ENCODE assay signal across 8 cellular contexts in genomic region chr3:39447637-39448483, GRCh38. TPM values are rescaled to one million over a fixed set of nuclear protein-coding genes. Genes with fewer than 3 reads are reported as not detected.
DNase-seq lines count a peak whose midpoint lies in the region; ATAC-seq, FAIRE-seq and TF ChIP-seq lines count a peak whose summit lies in the region.

No MANE protein-coding gene starts in this region.

- H3K9me3 ChIP-seq in neural progenitor cell (ENCODE audit: low read depth), result no peaks in the 10 kb centered on the region
- H3K9me3 ChIP-seq in testis, result no peaks in the 10 kb centered on the region

- TF ChIP-seq CTCF in neural progenitor cell (IDR thresholded peaks at IDR 0.05), result peak; percentile 90
- peak; percentile 55 to 90 (median 78) for TF ChIP-seq CTCF in testis (IDR thresholded peaks at IDR 0.05)

- intact Hi-C loops in testis (cut with DNase I; ENCODE audit: low total_unique reads), result no loop called here

- peaks cover 6% of the 10 kb centered on the region for H3K27me3 ChIP-seq in neural progenitor cell
- no peaks in the 10 kb centered on the region for H3K27me3 ChIP-seq in testis

- H3K4me3 ChIP-seq in neural progenitor cell, result no peak overlapping the region
- H3K4me3 ChIP-seq in testis, result no peak overlapping the region

- H3K4me3 Mint-ChIP-seq in neural progenitor cell, result no peak overlapping the region

- H3K4me1 Mint-ChIP-seq in neural progenitor cell, result no peaks in the 10 kb centered on the region

- WGBS in testis, 2 donors, result 32 to 33% methylated on average over 13 of the region's 13 CpGs

- no peak overlapping the region for H3K27ac Mint-ChIP-seq in neural progenitor cell

- H3K36me3 ChIP-seq in neural progenitor cell (no peaks in the 10 kb centered on the region), testis (ENCODE audit: low read depth, missing control alignments) (no peaks in the 10 kb centered on the region)

- H3K9ac ChIP-seq in neural progenitor cell, result no peak overlapping the region

- no peaks in the 10 kb centered on the region for H4K20me1 ChIP-seq in neural progenitor cell (ENCODE audit: low read depth)

- FAIRE-seq in RCC 7860 (lab: Jason Lieb, UNC), result peak; percentile 14

- no peak overlapping the region for H2AFZ ChIP-seq in neural progenitor cell (replicated peaks)

- H3K4me1 ChIP-seq in neural progenitor cell (no peaks in the 10 kb centered on the region), testis (no peaks in the 10 kb centered on the region)

- DNase-seq in DMS53 treated with DMSO at 0.1 percent for 48 hours (lab: John Stamatoyannopoulos, UW; ENCODE audit: unreplicated experiment) (peak; percentile 3), KG1 (lab: John Stamatoyannopoulos, UW) (peak; percentile 58), RCC 7860 (ENCODE audit: low spot score) (peak; percentile 48), activated T-helper 1 cell treated with Interleukin-2 at 50 U/mL for 16 hours (ENCODE audit: low read depth) (peak; percentile 24), fibroblast of peridontal ligament (ENCODE audit: extremely low read depth) (peak; percentile 91), neural progenitor cell (ENCODE audit: low spot score) (peak; percentile 93), testis (peak; percentile 91)

- H3K4me2 ChIP-seq in neural progenitor cell, result no peak overlapping the region

- TF ChIP-seq POLR2A in testis (IDR thresholded peaks at IDR 0.05), result no peak

- peak; percentile 63 for ATAC-seq in GM21576 (IDR thresholded peaks at IDR 0.05; ENCODE audit: unreplicated experiment)

- no peaks in the 10 kb centered on the region for H3F3A ChIP-seq in neural progenitor cell (ENCODE audit: low read depth)

- peaks cover 3% of the 10 kb centered on the region for H3K27me3 Mint-ChIP-seq in neural progenitor cell (ENCODE audit: insufficient read depth, low read depth)

- H3K36me3 Mint-ChIP-seq in neural progenitor cell, result no peaks in the 10 kb centered on the region

- H3K27ac ChIP-seq in neural progenitor cell, result no peak overlapping the region
- no peak overlapping the region for H3K27ac ChIP-seq in testis

- H3K9me3 Mint-ChIP-seq in neural progenitor cell, result no peaks in the 10 kb centered on the region

- no peaks in the 10 kb centered on the region for H3K79me2 ChIP-seq in neural progenitor cell (ENCODE audit: low read depth)

RNA-seq across cellular contexts. Expression of gene MOBP, which starts 19.6 kb away (rescaled TPM):
- total RNA-seq in neural progenitor cell (ENCODE audit: low replicate concordance) (not detected in 2 replicates), testis (1 to 10 TPM; 5.6 to 8.5 TPM)
- 19.5 TPM for polyA plus RNA-seq in testis (ENCODE audit: insufficient read depth, low read depth, low replicate concordance)

RNA-seq across cellular contexts. Expression of gene RPSA, which starts 41.3 kb away (rescaled TPM):
- total RNA-seq in neural progenitor cell (ENCODE audit: low replicate concordance), result 2,504 and 2,714 TPM in 2 replicates
- 100 to 1,000 TPM; 387 to 661 TPM for total RNA-seq in testis
- polyA plus RNA-seq in testis (ENCODE audit: insufficient read depth, low read depth, low replicate concordance), result 858 TPM

Comparison
In these comparisons a context has a peak if more than half of its experiments do, and no peak if none do; other contexts are left out.
1. DNase-seq: peak in every context shown above with its lines; median percentile 93 in neural progenitor cell; 91 in fibroblast of peridontal ligament; 91 in testis; 58 in KG1; 48 in RCC 7860; 24 in activated T-helper 1 cell treated with Interleukin-2 at 50 U/mL for 16 hours; 3 in DMS53 treated with DMSO at 0.1 percent for 48 hours.